20 cellular contexts compared by ENCODE assay signal in genomic region chr10:43166207-43166878, GRCh38. TPM values are rescaled to one million over a fixed set of nuclear protein-coding genes. Genes with fewer than 3 reads are reported as not detected.
DNase-seq lines count a peak whose midpoint lies in the region; ATAC-seq, FAIRE-seq and TF ChIP-seq lines count a peak whose summit lies in the region.
"Had no signal": no experiment of that assay in that cellular context is flagged by ENCODE, and none has a peak within 500 bp of the region (broad histone marks: within the 10 kb centered on the region; RNA-seq: fewer than 3 reads in every experiment).

No MANE protein-coding gene starts in this region.

- H3K27ac ChIP-seq in CD4-positive, alpha-beta memory T cell (ENCODE audit: low read depth, low read length), result no peak overlapping the region
- peak overlapping the region; percentile 40 for H3K27ac ChIP-seq in GM12878 (ENCODE audit: control insufficient read depth, insufficient read depth)
- H3K27ac ChIP-seq in aorta (ENCODE audit: low read depth in 1 of 2, low read length in 2 of 2), result no peak overlapping the region
- H3K27ac ChIP-seq in prostate gland, result no peak overlapping the region
- H3K27ac ChIP-seq: brain microvascular endothelial cell, stomach had no signal

- ATAC-seq in HG02759 (IDR thresholded peaks at IDR 0.05; ENCODE audit: unreplicated experiment), result peak; percentile 40
- peak; percentile 54 for ATAC-seq in GM12878
- no peak for ATAC-seq in aorta (ENCODE audit: low FRiP score)

- H3K4me1 Mint-ChIP-seq in CD4-positive, alpha-beta memory T cell, result peaks cover 15 to 41% (median 28%) of the 10 kb centered on the region in 4 donors

- no peaks in the 10 kb centered on the region for H3K9me3 ChIP-seq in CD4-positive, alpha-beta memory T cell (ENCODE audit: control insufficient read depth in 1 of 2, low read length in 2 of 2)
- no peaks in the 10 kb centered on the region for H3K9me3 ChIP-seq in GM12878 (replicated peaks; ENCODE audit: control insufficient read depth, insufficient read depth, low read length)
- no peaks in the 10 kb centered on the region for H3K9me3 ChIP-seq in aorta (ENCODE audit: control insufficient read depth, low read length)
- H3K9me3 ChIP-seq in prostate gland, result no peaks in the 10 kb centered on the region
- H3K9me3 ChIP-seq: stomach had no signal

- H3K9me3 Mint-ChIP-seq in CD4-positive, alpha-beta memory T cell, result peaks cover 0 to 2% (median 0%) of the 10 kb centered on the region in 8 donors
- H3K9me3 Mint-ChIP-seq: IgD-negative memory B cell; neural crest cell; T-helper 1 cell treated with Interleukin-12 subunit alpha and Interleukin-12 subunit beta and Interleukin-4 antibody, amounts not matched to agents 30 μg/mL and 1 μg/mL, for 36 hours had no signal

- TF ChIP-seq CTCF in GM12878 (IDR thresholded peaks at IDR 0.05 in 2 of 3, conservative IDR thresholded peaks at IDR 0.05 in 1 of 3; ENCODE audit: control insufficient read depth in 2 of 3, extremely low read depth in 1 of 3, insufficient read depth in 1 of 3, low read depth in 3 of 3, low read length in 3 of 3), result no peak
- TF ChIP-seq CTCF in prostate gland (IDR thresholded peaks at IDR 0.05), result no peak

- no peaks in the 10 kb centered on the region for H3K27me3 Mint-ChIP-seq in CD4-positive, alpha-beta memory T cell
- H3K27me3 Mint-ChIP-seq: IgD-negative memory B cell had no signal

- no peak overlapping the region for H3K4me3 Mint-ChIP-seq in CD4-positive, alpha-beta memory T cell
- H3K4me3 Mint-ChIP-seq: CD14-positive monocyte; neural crest cell; T-helper 1 cell treated with Interleukin-12 subunit alpha and Interleukin-12 subunit beta and Interleukin-4 antibody, amounts not matched to agents 30 μg/mL and 1 μg/mL, for 36 hours had no signal

- H3K27me3 ChIP-seq in CD4-positive, alpha-beta memory T cell (ENCODE audit: insufficient read depth, low read length), result no peaks in the 10 kb centered on the region
- H3K27me3 ChIP-seq in GM12878 (replicated peaks in 1 of 2; ENCODE audit: control insufficient read depth in 2 of 2, insufficient read depth in 2 of 2, low read length in 1 of 2) (no peaks in the 10 kb centered on the region), aorta (ENCODE audit: control insufficient read depth in 1 of 2, insufficient read depth in 2 of 2, low read length in 1 of 2) (no peaks in the 10 kb centered on the region), prostate gland (replicated peaks; ENCODE audit: insufficient read depth) (no peaks in the 10 kb centered on the region)
- H3K27me3 ChIP-seq: brain microvascular endothelial cell, stomach had no signal

- intact Hi-C loops in CD4-positive, alpha-beta memory T cell (cut with micrococcal nuclease), result loop anchor here (2.0 kb wide), 1 partner anchor 28 kb away; the partner anchor contains the start of gene CSGALNACT2
- intact Hi-C loops in GM12878 (cut with micrococcal nuclease; ENCODE audit: unreplicated experiment), result no loop called here
- intact Hi-C loops in aorta (cut with DNase I), result no loop called here
- intact Hi-C loops in prostate gland (cut with DNase I), result no loop called here

- in situ Hi-C loops in GM12878 (cut with MboI), result loop anchor here (25.0 kb wide), 1 partner anchor 1796 kb away; the partner anchor contains the start of gene RASSF4

- H3K79me2 ChIP-seq in GM12878 (ENCODE audit: control insufficient read depth, insufficient read depth, low read length), result no peaks in the 10 kb centered on the region

- peaks cover 53 to 64% of the 10 kb centered on the region in 2 donors for H3K36me3 Mint-ChIP-seq in CD4-positive, alpha-beta memory T cell

- no peak for DNase-seq in CD4-positive, alpha-beta memory T cell
- DNase-seq in ELR (ENCODE audit: low read depth), result peak; percentile 62
- DNase-seq in GM12878 (ENCODE audit: low read depth, low spot score), result no peak
- DNase-seq in aorta, result no peak
- DNase-seq in GM12892 (ENCODE audit: insufficient read length), result no peak
- no peak for DNase-seq in prostate gland (ENCODE audit: low spot score)
- DNase-seq: activated CD4-positive, alpha-beta T cell treated with anti-CD3 and anti-CD28 coated beads for 48 hours; activated effector memory CD4-positive, alpha-beta T cell treated with Interleukin-2 at 50 U/mL for 16 hours; brain microvascular endothelial cell; effector CD4-positive, alpha-beta T cell; GDM1; NCI-H1436 treated with DMSO at 0.1 percent for 48 hours; NCI-H524 treated with DMSO at 0.1 percent for 48 hours; stomach had no signal

- BruUV-seq in GM12878 (replicated peaks; lab: Mats Ljungman, UMichigan), result no TSS peak

- RAD21 ChIA-PET in GM12878 (lab: Charles Lee; ENCODE audit: unreplicated experiment), result no interaction called here

- no peak for FAIRE-seq in GM12878 (lab: Jason Lieb, UNC)
- FAIRE-seq in GM12892 (lab: Jason Lieb, UNC), result no peak
- FAIRE-seq: frontal cortex had no signal

- no peak overlapping the region for H2AFZ ChIP-seq in GM12878 (ENCODE audit: control insufficient read depth, low read depth, low read length)

- WGBS in GM12878 (ENCODE audit: insufficient coverage, insufficient replicate concordance, low lambda C conversion rate, missing lambda C conversion rate), result 17% methylated on average over 6 of the region's 6 CpGs
- 74 to 75% methylated on average over 6 of the region's 6 CpGs for WGBS in aorta, 2 donors
- WGBS in prostate gland, result 57% methylated on average over 6 of the region's 6 CpGs

- no peak overlapping the region for H3K4me2 ChIP-seq in GM12878 (ENCODE audit: control insufficient read depth, insufficient read depth)

- CTCF ChIA-PET in CD4-positive, alpha-beta memory T cell (lab: Charles Lee; ENCODE audit: partially characterized antibody), result no interaction called here
- CTCF ChIA-PET in GM12878 (lab: Yijun Ruan, JAX), result interaction anchor here (0.9 kb wide), 1 partner anchor 36 kb away, joined by 3 read pairs; no protein-coding TSS in a partner anchor

- TF ChIP-seq EP300 in GM12878 (IDR thresholded peaks at IDR 0.05; ENCODE audit: borderline replicate concordance in 1 of 2, control insufficient read depth in 1 of 2, low read depth in 2 of 2, low read length in 2 of 2), result no peak

- no peak overlapping the region for H3K9ac ChIP-seq in GM12878 (ENCODE audit: control insufficient read depth, insufficient read depth, low read length)

- SMC1A ChIA-PET in GM12878 (lab: Charles Lee; ENCODE audit: uncharacterized antibody, unreplicated experiment), result interaction anchor here (1.1 kb wide), 1 partner anchor 21 kb away, joined by 3 read pairs; no protein-coding TSS in a partner anchor

- no peak for TF ChIP-seq RAD21 in GM12878 (IDR thresholded peaks at IDR 0.05; ENCODE audit: insufficient read depth, low read depth, low read length)

- no peak overlapping the region for H3K4me3 ChIP-seq in CD4-positive, alpha-beta memory T cell (ENCODE audit: low read length in 2 of 2)
- H3K4me3 ChIP-seq in GM12878 (no peak overlapping the region), aorta (ENCODE audit: low read length in 2 of 2) (no peak overlapping the region), prostate gland (no peak overlapping the region)
- H3K4me3 ChIP-seq: stomach had no signal

- H3K27ac Mint-ChIP-seq in CD4-positive, alpha-beta memory T cell, result peak overlapping the region in 4 of 7 donors; percentile 46 to 71 (median 70)
- H3K27ac Mint-ChIP-seq: IgD-negative memory B cell; T-helper 1 cell treated with Interleukin-12 subunit alpha and Interleukin-12 subunit beta and Interleukin-4 antibody, amounts not matched to agents 30 μg/mL and 1 μg/mL, for 36 hours had no signal

- TF ChIP-seq POLR2A in GM12878 (IDR thresholded peaks at IDR 0.05; ENCODE audit: low read depth, low read length), result no peak
- TF ChIP-seq POLR2A in GM12892 (IDR thresholded peaks at IDR 0.05; ENCODE audit: low read depth, low read length), result no peak
- no peak for TF ChIP-seq POLR2A in prostate gland (IDR thresholded peaks at IDR 0.05)

- H3K4me1 ChIP-seq in CD4-positive, alpha-beta memory T cell (ENCODE audit: insufficient read depth, low read length), result no peaks in the 10 kb centered on the region
- H3K4me1 ChIP-seq in GM12878 (ENCODE audit: control insufficient read depth, insufficient read depth, low read length), result peaks cover 3% of the 10 kb centered on the region; the same call in 1 of the 2 replicates
- H3K4me1 ChIP-seq in aorta (ENCODE audit: control insufficient read depth in 1 of 2, insufficient read depth in 2 of 2, low read length in 2 of 2), result no peaks in the 10 kb centered on the region
- H3K4me1 ChIP-seq in prostate gland (replicated peaks), result no peaks in the 10 kb centered on the region

- H3K36me3 ChIP-seq in CD4-positive, alpha-beta memory T cell (ENCODE audit: insufficient read depth, low read length), result peaks cover 37% of the 10 kb centered on the region
- H3K36me3 ChIP-seq in GM12878 (ENCODE audit: control insufficient read depth in 2 of 2, insufficient read depth in 2 of 2, low read length in 1 of 2), result peaks cover 4 to 9% of the 10 kb centered on the region in 2 experiments; a peak in 3 of 4 replicates
- peaks cover 2 to 10% of the 10 kb centered on the region in 2 donors for H3K36me3 ChIP-seq in aorta (ENCODE audit: control insufficient read depth in 1 of 2, insufficient read depth in 2 of 2, low read length in 1 of 2)
- no peaks in the 10 kb centered on the region for H3K36me3 ChIP-seq in prostate gland

- H4K20me1 ChIP-seq in GM12878 (ENCODE audit: control insufficient read depth, insufficient read depth), result no peaks in the 10 kb centered on the region

- POLR2A ChIA-PET in CD4-positive, alpha-beta memory T cell (lab: Charles Lee; ENCODE audit: partially characterized antibody), result no interaction called here
- POLR2A ChIA-PET in GM12878 (lab: Charles Lee), result no interaction called here

RNA-seq across cellular contexts. Expression of gene CSGALNACT2, which starts 28.1 kb away (rescaled TPM):
- total RNA-seq in CD4-positive, alpha-beta memory T cell, result 10 to 100 TPM; 45.3 to 48.2 TPM
- 10 to 100 TPM; 21.1 to 23.5 TPM for polyA plus RNA-seq in CD4-positive, alpha-beta memory T cell
- total RNA-seq in GM12878 (2013; cell fraction: nucleolus; rRNA removed), result 12.3 and 14.1 TPM in 2 replicates
- total RNA-seq in GM12878 (2014; rRNA removed) (5.1 and 6.4 TPM in 2 replicates), GM12878 (2014; rRNA removed; fragmentation: Illumina TruSeq; extraction: Trizol) (6.0 and 6.3 TPM in 2 replicates), GM12878 (2021) (7.6 and 8.4 TPM in 2 replicates), aorta (10 to 100 TPM; 32.7 to 35.8 TPM), prostate gland (10 to 100 TPM in 1 of 2 donors, 1 to 10 TPM in 1; 10.0 to 15.9 TPM)
- 5.7 TPM for polyA plus RNA-seq in GM12878 (2011; ENCODE audit: low read depth)
- polyA plus RNA-seq in GM12878 (2011; rRNA removed) (12.6 and 18.8 TPM in 2 replicates), GM12878 (2014; fragmentation: Illumina TruSeq; extraction: Trizol) (12.3 and 18.3 TPM in 2 replicates), GM12878 (2014; fragmentation: Nextera tagmentation; extraction: Ambion mirVana) (1 to 10 TPM; 2.5 to 4.0 TPM), GM12878 (2014; rRNA removed) (7.4 and 10.1 TPM in 2 replicates), GM12878 (2016; fragmentation: Nextera tagmentation; extraction: Ambion mirVana) (1 to 10 TPM; 9.0 to 9.9 TPM), aorta (10 to 100 TPM; 18.2 to 20.1 TPM)
- polyA plus RNA-seq in GM12878 (2011; cell fraction: cytosol; rRNA removed), result 4.6 and 6.2 TPM in 2 replicates
- polyA plus RNA-seq in GM12878 (2011; cell fraction: nucleus; rRNA removed), result 12.0 and 12.8 TPM in 2 replicates
- 8.0 and 10.6 TPM in 2 replicates for polyA plus RNA-seq in GM12878 (2012)
- 5.5 and 7.8 TPM in 2 replicates for polyA minus RNA-seq in GM12878 (2011; rRNA and poly(A)+ RNA removed)
- polyA minus RNA-seq in GM12878 (2011; cell fraction: cytosol; rRNA and poly(A)+ RNA removed), result 3.2 and 3.5 TPM in 2 replicates
- 2.5 and 3.7 TPM in 2 replicates for polyA minus RNA-seq in GM12878 (2011; cell fraction: nucleus; rRNA and poly(A)+ RNA removed)
- 9.1 TPM for polyA plus RNA-seq in GM12892 (2012; ENCODE audit: missing spikeins)
